ENCODE assay signal across 19 cellular contexts in genomic region chr4:78092850-78093249, GRCh38. TPM values are rescaled to one million over a fixed set of nuclear protein-coding genes. Genes with fewer than 3 reads are reported as not detected.
DNase-seq lines count a peak whose midpoint lies in the region; ATAC-seq and TF ChIP-seq lines count a peak whose summit lies in the region.
"Had no signal": no experiment of that assay in that cellular context is flagged by ENCODE, and none has a peak within 500 bp of the region (broad histone marks: within the 10 kb centered on the region; RNA-seq: fewer than 3 reads in every experiment).

No MANE protein-coding gene starts in this region.

- intact Hi-C loops in lower leg skin (cut with DNase I; ENCODE audit: low total_unique reads), result no loop called here

- TF ChIP-seq CTCF in GM13976 (IDR thresholded peaks at IDR 0.05; ENCODE audit: borderline replicate concordance, control extremely low read depth, extremely low read depth, insufficient read depth, missing control alignments) (no peak), lower leg skin (IDR thresholded peaks at IDR 0.05) (no peak)

- H3K9ac ChIP-seq in HUES6 (ENCODE audit: low read length), result peak overlapping the region; percentile 14

- no peak for ATAC-seq in HG03378 (IDR thresholded peaks at IDR 0.05; ENCODE audit: unreplicated experiment)

- H3K27me3 ChIP-seq in HUES6 (ENCODE audit: control insufficient read depth, insufficient read depth, low read length) (no peaks in the 10 kb centered on the region), ectodermal cell (ENCODE audit: control insufficient read depth, insufficient read depth, low read length, poor library complexity, severe bottlenecking) (no peaks in the 10 kb centered on the region)

- H3K27ac ChIP-seq in HUES6 (ENCODE audit: low read depth, low read length) (peak overlapping the region; percentile 77), ectodermal cell (ENCODE audit: insufficient read depth, low read depth, low read length, poor library complexity, severe bottlenecking) (peak overlapping the region; percentile 81), temporal lobe (ENCODE audit: low read depth, low read length) (peak overlapping the region; percentile 36)
- H3K27ac ChIP-seq: RWPE1 had no signal

- H3K36me3 ChIP-seq in HUES6 (ENCODE audit: control insufficient read depth, insufficient read depth, low read length) (peaks cover 6% of the 10 kb centered on the region), ectodermal cell (ENCODE audit: control insufficient read depth, insufficient read depth, low read length) (no peaks in the 10 kb centered on the region)
- H3K36me3 ChIP-seq: HAP-1 had no signal

- peak; percentile 30 for DNase-seq in iPS-NIHi11 (ENCODE audit: low spot score)
- DNase-seq in GM13976 (ENCODE audit: low spot score), result no peak
- DNase-seq in lower leg skin (ENCODE audit: low spot score in 2 of 2), result no peak
- DNase-seq: C1 segment of cervical spinal cord, DMS153, EL, KBM-7, MV-4-11, NCI-H1417, NCI-H2029, NCI-H2171, NCI-H446, NCI-H748 treated with DMSO at 0.1 percent for 48 hours had no signal

- H3K4me1 ChIP-seq in HUES6 (ENCODE audit: control insufficient read depth, insufficient read depth, low read length), result peaks cover 14% of the 10 kb centered on the region
- H3K4me1 ChIP-seq in ectodermal cell (ENCODE audit: control insufficient read depth, insufficient read depth, low read length), result peaks cover 6% of the 10 kb centered on the region
- H3K4me1 ChIP-seq: HAP-1 had no signal

- TF ChIP-seq POLR2A in lower leg skin (IDR thresholded peaks at IDR 0.05), result no peak

- H3K4me3 ChIP-seq in HUES6 (ENCODE audit: low read depth, low read length) (peak overlapping the region; percentile 26; the same call in 1 of the 2 replicates), ectodermal cell (ENCODE audit: insufficient read depth, low read depth, low read length) (no peak overlapping the region), lower leg skin (ENCODE audit: low read depth, poor library complexity, severe bottlenecking) (no peak overlapping the region)
- H3K4me3 ChIP-seq: HAP-1 had no signal

- H3K9me3 ChIP-seq in HUES6 (ENCODE audit: control insufficient read depth, insufficient read depth, low read depth, low read length), result peaks cover 27% of the 10 kb centered on the region
- no peaks in the 10 kb centered on the region for H3K9me3 ChIP-seq in ectodermal cell (ENCODE audit: control insufficient read depth, low read length)
- H3K9me3 ChIP-seq: HAP-1 had no signal

- in situ Hi-C loops in GM13976 (cut with MboI; ENCODE audit: low sequenced_read_pairs, unreplicated experiment), result no loop called here

RNA-seq across cellular contexts. Expression of gene FRAS1, which starts 35.7 kb away (rescaled TPM):
- 19.9 TPM for polyA plus RNA-seq in ectodermal cell (2013, experiment 1 of 4)
- 28.5 TPM for polyA plus RNA-seq in ectodermal cell (2013, experiment 2 of 4)
- 18.3 TPM for polyA plus RNA-seq in ectodermal cell (2013, experiment 3 of 4)
- polyA plus RNA-seq in ectodermal cell (2013, experiment 4 of 4), result 25.2 TPM
- total RNA-seq in temporal lobe, result 11.3 TPM
- total RNA-seq in lower leg skin, result 1 to 10 TPM in 3 of 4 donors, under 1 TPM in 1; 0.83 to 5.3 (median 3.0) TPM
